In genomic region chr12:55729592-55730446, GRCh38 we compare ENCODE assay signal across 8 cellular contexts. TPM values are rescaled to one million over a fixed set of nuclear protein-coding genes. Genes with fewer than 3 reads are reported as not detected.
DNase-seq lines count a peak whose midpoint lies in the region; ATAC-seq and TF ChIP-seq lines count a peak whose summit lies in the region.

No MANE protein-coding gene starts in this region.

- DNase-seq in SKM-1 treated with dmso at 0.1 percent for 144 hours (lab: John Stamatoyannopoulos, UW; ENCODE audit: unreplicated experiment): peak; percentile 36
- no peak for DNase-seq in SKM-1 (lab: John Stamatoyannopoulos, UW; ENCODE audit: unreplicated experiment)
- DNase-seq in NCI-H1436 treated with DMSO at 0.1 percent for 48 hours (lab: John Stamatoyannopoulos, UW): peak; percentile 33
- DNase-seq in body of pancreas: peak; percentile 80 to 92 (median 85)
- peak; percentile 80 for DNase-seq in iPS DF 19.7 (ENCODE audit: low read depth, low spot score)
- peak; percentile 89 for DNase-seq in renal cortical epithelial cell (ENCODE audit: low read depth)

- H3K36me3 ChIP-seq in body of pancreas (replicated peaks in 1 of 2; ENCODE audit: insufficient read depth in 1 of 2, low read depth in 2 of 2): peaks cover 0 to 7% of the 10 kb centered on the region in 2 donors

- H3K4me1 ChIP-seq in body of pancreas: peaks cover 40% of the 10 kb centered on the region

- peak overlapping the region; percentile 90 to 96 (median 95) for H3K27ac ChIP-seq in body of pancreas

- no peaks in the 10 kb centered on the region for H3K27me3 ChIP-seq in body of pancreas

- peak in 1 of 7 experiments; percentile 7 for TF ChIP-seq CTCF in body of pancreas (IDR thresholded peaks at IDR 0.05)

- no peaks in the 10 kb centered on the region for H3K27me3 Mint-ChIP-seq in T-helper 1 cell treated with Interleukin-12 subunit alpha and Interleukin-12 subunit beta and Interleukin-4 antibody, amounts not matched to agents 30 μg/mL and 1 μg/mL, for 36 hours (ENCODE audit: low read depth)

- peak overlapping the region; percentile 31 to 77 for H3K4me3 ChIP-seq in body of pancreas

- whole genome bisulfite sequencing in body of pancreas, 2 donors: 3 to 10% methylated on average over 18 to 25 of the region's 25 CpGs

- peak; percentile 55 for ATAC-seq in HG02798 (IDR thresholded peaks at IDR 0.05; ENCODE audit: poor library complexity, unreplicated experiment)
- ATAC-seq in body of pancreas: peak; percentile 63

- H3K9me3 Mint-ChIP-seq in T-helper 1 cell treated with Interleukin-12 subunit alpha and Interleukin-12 subunit beta and Interleukin-4 antibody, amounts not matched to agents 30 μg/mL and 1 μg/mL, for 36 hours: no peaks in the 10 kb centered on the region

- peaks cover 3% of the 10 kb centered on the region for H3K36me3 Mint-ChIP-seq in T-helper 1 cell treated with Interleukin-12 subunit alpha and Interleukin-12 subunit beta and Interleukin-4 antibody, amounts not matched to agents 30 μg/mL and 1 μg/mL, for 36 hours (ENCODE audit: low read depth)

- intact Hi-C loops in body of pancreas (cut with DNase I): no loop called here

- no peaks in the 10 kb centered on the region for H3K9me3 ChIP-seq in body of pancreas

- H3K4me1 Mint-ChIP-seq in T-helper 1 cell treated with Interleukin-12 subunit alpha and Interleukin-12 subunit beta and Interleukin-4 antibody, amounts not matched to agents 30 μg/mL and 1 μg/mL, for 36 hours (ENCODE audit: low read depth): peaks cover 26% of the 10 kb centered on the region

- H3K27ac Mint-ChIP-seq in T-helper 1 cell treated with Interleukin-12 subunit alpha and Interleukin-12 subunit beta and Interleukin-4 antibody, amounts not matched to agents 30 μg/mL and 1 μg/mL, for 36 hours: peak overlapping the region; percentile 89

- peak overlapping the region; percentile 83 for H3K4me3 Mint-ChIP-seq in T-helper 1 cell treated with Interleukin-12 subunit alpha and Interleukin-12 subunit beta and Interleukin-4 antibody, amounts not matched to agents 30 μg/mL and 1 μg/mL, for 36 hours

- peak in 2 of 3 donors; percentile 45 to 66 for TF ChIP-seq POLR2A in body of pancreas (IDR thresholded peaks at IDR 0.05)

RNA-seq across cellular contexts. Expression of gene CD63, which starts 1.0 kb away (rescaled TPM):
- 100 to 1,000 TPM; 341 to 511 TPM for total RNA-seq in body of pancreas
- total RNA-seq in renal cortical epithelial cell: 688 and 1,583 TPM in 2 replicates

RNA-seq across cellular contexts. Expression of gene RDH5, which starts 9.6 kb away (rescaled TPM):
- 10 to 100 TPM in 1 of 2 donors, 1 to 10 TPM in 1; 4.2 to 20.4 TPM for total RNA-seq in body of pancreas
- total RNA-seq in renal cortical epithelial cell: 1.6 and 2.7 TPM in 2 replicates

RNA-seq across cellular contexts. Expression of gene GDF11, which starts 13.1 kb away (rescaled TPM):
- under 1 TPM; 0.33 to 0.78 TPM for total RNA-seq in body of pancreas
- 1.9 and 7.7 TPM in 2 replicates for total RNA-seq in renal cortical epithelial cell

RNA-seq across cellular contexts. Expression of gene BLOC1S1, which starts 14.0 kb away (rescaled TPM):
- total RNA-seq in body of pancreas: 100 to 1,000 TPM in 1 of 2 donors, 10 to 100 TPM in 1; 86.1 to 105 TPM
- 45.7 and 54.7 TPM in 2 replicates for total RNA-seq in renal cortical epithelial cell

RNA-seq across cellular contexts. Expression of gene ITGA7, which starts 22.1 kb away (rescaled TPM):
- total RNA-seq in body of pancreas (10 to 100 TPM; 11.4 to 52.1 TPM), renal cortical epithelial cell (under 0.01 and 1.0 TPM in 2 replicates)
